13 cellular contexts compared by ENCODE assay signal in the genomic region with DNA sequence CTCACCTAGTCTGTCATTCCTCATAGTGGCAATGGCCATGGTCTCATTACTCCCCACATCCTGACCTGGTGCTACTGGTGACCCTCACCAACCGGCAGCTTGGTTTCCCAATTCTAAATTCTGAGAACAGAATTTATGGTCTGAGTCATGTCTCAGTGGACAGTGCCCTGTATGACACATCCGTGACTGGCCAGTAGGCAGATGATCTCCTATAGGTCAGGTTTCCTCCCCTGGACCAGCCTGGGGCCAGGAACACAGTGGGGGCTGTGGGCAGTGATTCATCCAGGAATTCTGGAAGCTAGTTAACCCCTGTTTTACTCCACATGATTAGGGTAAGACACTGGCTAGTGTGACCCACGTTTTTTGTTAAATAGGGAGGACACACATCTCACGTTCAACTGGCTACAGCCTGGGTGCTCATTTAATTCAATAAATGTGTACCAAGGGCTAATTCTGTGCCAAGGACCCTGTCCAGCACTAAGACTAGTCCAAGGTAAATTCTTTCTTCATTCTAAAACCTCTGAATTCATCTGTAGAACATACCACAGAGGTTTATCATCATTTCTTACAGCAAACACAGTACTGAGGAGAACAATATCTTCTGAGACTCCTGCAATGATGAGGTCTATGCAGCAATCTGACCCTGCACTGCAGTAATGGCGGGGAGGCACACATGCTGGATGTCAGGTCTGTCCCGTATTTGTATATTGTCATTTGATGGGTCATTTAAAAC.
DNase-seq lines count a peak whose midpoint lies in the region; ATAC-seq and TF ChIP-seq lines count a peak whose summit lies in the region.
"Had no signal": no experiment of that assay in that cellular context is flagged by ENCODE, and none has a peak within 500 bp of the region (broad histone marks: within the 10 kb centered on the region; RNA-seq: fewer than 3 reads in every experiment).

No MANE protein-coding gene starts in this region.

- no peaks in the 10 kb centered on the region for H3K36me3 ChIP-seq in Peyer's patch
- H3K36me3 ChIP-seq: neutrophil, suprapubic skin had no signal

- DNase-seq in ACHN: peak; percentile 97
- peak; percentile 27 for DNase-seq in HT-29 (ENCODE audit: low spot score)
- DNase-seq in astrocyte of the cerebellum (ENCODE audit: low read depth): peak; percentile 74
- peak; percentile 86 for DNase-seq in iris pigment epithelial cell (ENCODE audit: low read depth)
- DNase-seq in T-helper 2 cell treated with Interferon-gamma antibody and Interleukin-4, amounts not matched to agents 5 μg/mL and 100 μg/mL, for 36 hours (ENCODE audit: low spot score): no peak
- no peak for DNase-seq in Peyer's patch
- DNase-seq: activated CD4-positive, alpha-beta T cell treated with anti-CD3 and anti-CD28 coated beads for 48 hours; AML-193; stimulated activated CD4-positive, alpha-beta T cell treated with anti-CD3 and anti-CD28 coated beads, Interleukin-4, amount 100 ng/mL, for 4 hours had no signal

- no peak overlapping the region for H3K27ac ChIP-seq in Peyer's patch
- H3K27ac ChIP-seq: neutrophil, suprapubic skin had no signal

- H3K36me3 Mint-ChIP-seq in T-helper 2 cell treated with Interferon-gamma antibody and Interleukin-4, amounts not matched to agents 5 μg/mL and 100 μg/mL, for 36 hours (ENCODE audit: low read depth): no peaks in the 10 kb centered on the region

- TF ChIP-seq CTCF in astrocyte of the cerebellum (IDR thresholded peaks at IDR 0.05; ENCODE audit: low read depth, low read length, missing control alignments): no peak
- no peak for TF ChIP-seq CTCF in Peyer's patch (IDR thresholded peaks at IDR 0.05)

- H3K4me3 Mint-ChIP-seq in T-helper 2 cell treated with Interferon-gamma antibody and Interleukin-4, amounts not matched to agents 5 μg/mL and 100 μg/mL, for 36 hours: no peak overlapping the region

- H3K27me3 Mint-ChIP-seq in T-helper 2 cell treated with Interferon-gamma antibody and Interleukin-4, amounts not matched to agents 5 μg/mL and 100 μg/mL, for 36 hours (ENCODE audit: low read depth): no peaks in the 10 kb centered on the region

- in situ Hi-C loops in ACHN (cut with HindIII; ENCODE audit: low pct_ligation_motif_present, low pct_unique_long_range_greater_than_20kb, low sequenced_read_pairs) (no loop called here), astrocyte of the cerebellum (cut with HindIII; ENCODE audit: low sequenced_read_pairs) (no loop called here)

- no peak for TF ChIP-seq POLR2A in Peyer's patch (IDR thresholded peaks at IDR 0.05)

- peaks cover 0 to 5% (median 0%) of the 10 kb centered on the region in 4 donors for H3K9me3 ChIP-seq in Peyer's patch
- H3K9me3 ChIP-seq: neutrophil, suprapubic skin had no signal

- no peaks in the 10 kb centered on the region for H3K27me3 ChIP-seq in Peyer's patch
- H3K27me3 ChIP-seq: neutrophil, suprapubic skin had no signal

- no peaks in the 10 kb centered on the region for H3K4me1 Mint-ChIP-seq in T-helper 2 cell treated with Interferon-gamma antibody and Interleukin-4, amounts not matched to agents 5 μg/mL and 100 μg/mL, for 36 hours (ENCODE audit: low read depth)

- peaks cover 27% of the 10 kb centered on the region for H3K9me3 Mint-ChIP-seq in T-helper 2 cell treated with Interferon-gamma antibody and Interleukin-4, amounts not matched to agents 5 μg/mL and 100 μg/mL, for 36 hours

- H3K27ac Mint-ChIP-seq in T-helper 2 cell treated with Interferon-gamma antibody and Interleukin-4, amounts not matched to agents 5 μg/mL and 100 μg/mL, for 36 hours: no peak overlapping the region

- H3K4me3 ChIP-seq in astrocyte of the cerebellum (ENCODE audit: low read depth, low read length) (no peak overlapping the region), Peyer's patch (no peak overlapping the region)
- H3K4me3 ChIP-seq: suprapubic skin had no signal

- ATAC-seq in GM18498 (IDR thresholded peaks at IDR 0.05; ENCODE audit: unreplicated experiment) (no peak), HG02885 (IDR thresholded peaks at IDR 0.05; ENCODE audit: poor library complexity, unreplicated experiment) (no peak)

- H3K4me1 ChIP-seq in Peyer's patch: no peaks in the 10 kb centered on the region
- H3K4me1 ChIP-seq: suprapubic skin had no signal

Comparison
In these comparisons a context has a peak if more than half of its experiments do, and no peak if none do; other contexts are left out.
1. DNase-seq: peak in ACHN (single experiment), HT-29 (single experiment), astrocyte of the cerebellum (single experiment) and iris pigment epithelial cell (single experiment); none in T-helper 2 cell treated with Interferon-gamma antibody and Interleukin-4, amounts not matched to agents 5 μg/mL and 100 μg/mL, for 36 hours (single experiment) and Peyer's patch (0 of 3).